Comparison of ENCODE assay signal across 21 cellular contexts in the genomic region with DNA sequence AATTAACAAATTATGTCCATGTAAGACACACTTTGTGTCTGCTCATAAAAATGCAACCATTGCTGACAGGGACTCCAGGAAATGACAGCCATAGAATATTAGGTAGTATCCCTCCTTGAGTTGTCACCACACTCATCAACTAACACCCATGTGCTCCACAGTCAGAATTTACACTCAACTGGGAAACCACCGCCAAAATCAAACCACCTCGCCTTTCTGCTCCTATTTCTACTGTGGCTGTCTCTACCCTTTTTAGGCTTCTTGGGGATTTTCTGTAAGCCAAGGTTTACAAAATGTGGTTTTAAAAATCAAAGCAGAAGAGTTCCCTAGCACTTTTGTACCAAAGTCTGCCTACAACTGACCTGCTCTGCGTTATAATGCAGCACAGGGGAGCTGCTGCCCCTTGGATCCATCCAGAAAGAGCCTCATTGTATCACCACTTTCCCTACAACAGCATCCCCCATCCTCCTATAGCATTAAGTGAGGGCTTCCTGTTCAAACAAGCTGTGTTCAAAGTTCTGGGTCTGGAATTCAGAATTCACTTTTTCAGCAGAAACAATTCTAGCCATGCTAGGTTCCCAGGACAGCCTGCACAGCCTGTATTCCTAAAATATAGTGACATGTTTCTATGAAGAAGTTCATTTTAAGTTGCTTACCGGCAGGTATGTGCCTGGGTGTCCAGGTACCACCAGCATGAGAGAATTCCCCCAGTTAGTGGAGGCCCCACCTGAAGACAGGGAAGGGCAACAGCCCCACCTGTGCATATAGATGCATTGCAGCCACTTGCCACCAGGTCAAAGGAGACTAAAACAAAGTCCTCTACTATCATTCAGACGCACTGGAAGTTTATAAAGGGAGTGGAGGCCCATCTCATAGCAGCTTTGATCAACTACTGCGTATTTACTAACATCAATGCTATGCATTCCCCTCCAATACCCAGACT.
DNase-seq lines count a peak whose midpoint lies in the region; TF ChIP-seq lines count a peak whose summit lies in the region.
"Had no signal": no experiment of that assay in that cellular context is flagged by ENCODE, and none has a peak within 500 bp of the region (broad histone marks: within the 10 kb centered on the region; RNA-seq: fewer than 3 reads in every experiment).

No MANE protein-coding gene starts in this region.

- POLR2A ChIA-PET in RWPE1 (lab: Yijun Ruan, JAX; ENCODE audit: low non-redundant PET) = no interaction called here

- H3K36me3 Mint-ChIP-seq in endodermal cell (ENCODE audit: low read depth) (no peaks in the 10 kb centered on the region), progenitor cell of endocrine pancreas (ENCODE audit: insufficient read depth) (no peaks in the 10 kb centered on the region)
- H3K36me3 Mint-ChIP-seq: CD14-positive monocyte had no signal

- H3K4me1 Mint-ChIP-seq in endodermal cell = peaks cover 18% of the 10 kb centered on the region
- H3K4me1 Mint-ChIP-seq in progenitor cell of endocrine pancreas (ENCODE audit: low read depth) = peaks cover 26% of the 10 kb centered on the region
- H3K4me1 Mint-ChIP-seq: B cell, CD14-positive monocyte had no signal

- H3K4me1 ChIP-seq in endodermal cell (ENCODE audit: control insufficient read depth, insufficient read depth, low read length) = no peaks in the 10 kb centered on the region
- H3K4me1 ChIP-seq: A549 had no signal

- H3K4me3 ChIP-seq in GM12865 (ENCODE audit: low read depth, low read length) = no peak overlapping the region
- no peak overlapping the region for H3K4me3 ChIP-seq in endodermal cell (ENCODE audit: low read length)
- no peak overlapping the region for H3K4me3 ChIP-seq in coronary artery
- H3K4me3 ChIP-seq: A549, GM23248, K562 had no signal

- no peak overlapping the region for H3K27ac ChIP-seq in endodermal cell (ENCODE audit: low read depth, low read length)
- no peak overlapping the region for H3K27ac ChIP-seq in RWPE1
- no peak overlapping the region for H3K27ac ChIP-seq in coronary artery
- H3K27ac ChIP-seq: A549, GM23248 had no signal

- H3K9me3 ChIP-seq in endodermal cell (ENCODE audit: control insufficient read depth, low read length) = no peaks in the 10 kb centered on the region
- H3K9me3 ChIP-seq: A549, SK-N-SH had no signal

- H3K9me3 Mint-ChIP-seq in endodermal cell (no peaks in the 10 kb centered on the region), progenitor cell of endocrine pancreas (ENCODE audit: low read depth) (no peaks in the 10 kb centered on the region)

- no peak overlapping the region for H3K4me3 Mint-ChIP-seq in endodermal cell
- no peak overlapping the region for H3K4me3 Mint-ChIP-seq in progenitor cell of endocrine pancreas (ENCODE audit: low read depth)
- H3K4me3 Mint-ChIP-seq: B cell, CD14-positive monocyte had no signal

- CTCF ChIA-PET in RWPE1 (lab: Yijun Ruan, JAX) = interaction anchor here (0.6 to 0.7 kb wide), 2 partner anchors 26 to 64 kb away, joined by 3 read pairs; no protein-coding TSS in a partner anchor

- 88 to 100% methylated on average over 4 to 6 of the region's 6 CpGs for WGBS in endodermal cell (ENCODE audit: insufficient coverage in 1 of 2, insufficient read length in 1 of 2), 2 experiments

- H3K27ac Mint-ChIP-seq in endodermal cell (no peak overlapping the region), progenitor cell of endocrine pancreas (peak overlapping the region; percentile 89)
- H3K27ac Mint-ChIP-seq: B cell had no signal

- H3K27me3 Mint-ChIP-seq in endodermal cell (ENCODE audit: insufficient read depth) = no peaks in the 10 kb centered on the region
- H3K27me3 Mint-ChIP-seq in progenitor cell of endocrine pancreas = no peaks in the 10 kb centered on the region

- peak; percentile 53 for DNase-seq in GM12865 (ENCODE audit: low read depth)
- DNase-seq in NCI-H69 (lab: John Stamatoyannopoulos, UW) = peak; percentile 64
- no peak for DNase-seq in endodermal cell
- no peak for DNase-seq in progenitor cell of endocrine pancreas (ENCODE audit: low spot score, unreplicated experiment)
- no peak for DNase-seq in RWPE1 (ENCODE audit: low spot score)
- no peak for DNase-seq in midbrain (lab: John Stamatoyannopoulos, UW)
- DNase-seq in coronary artery (ENCODE audit: low spot score) = no peak
- DNase-seq: EL, GF-D8, GM23248, NCI-H1092 treated with DMSO at 0.1 percent for 48 hours, NCI-H1436 treated with DMSO at 0.1 percent for 48 hours, NCI-H2029, NCI-H2227 treated with DMSO at 0.1 percent for 48 hours, NCI-H510A, SIG-M5, SK-N-SH had no signal

- no peak overlapping the region for H3K9ac ChIP-seq in endodermal cell (ENCODE audit: extremely low read depth, low read length, poor library complexity, severe bottlenecking)
- H3K9ac ChIP-seq: GM23248, SK-N-SH had no signal

- H3K36me3 ChIP-seq in endodermal cell (ENCODE audit: control insufficient read depth, insufficient read depth, low read length) = no peaks in the 10 kb centered on the region

- TF ChIP-seq CTCF in GM12865 (IDR thresholded peaks at IDR 0.05; ENCODE audit: insufficient read depth, low read depth, low read length, missing control alignments) (no peak), endodermal cell (conservative IDR thresholded peaks at IDR 0.05) (peak; percentile 35), progenitor cell of endocrine pancreas (IDR thresholded peaks at IDR 0.05; ENCODE audit: unreplicated experiment) (no peak), RWPE1 (conservative IDR thresholded peaks at IDR 0.05; ENCODE audit: low read depth) (no peak), coronary artery (IDR thresholded peaks at IDR 0.05) (no peak)

- H3K27me3 ChIP-seq in endodermal cell (ENCODE audit: control insufficient read depth, insufficient read depth, low read length, poor library complexity, severe bottlenecking) = no peaks in the 10 kb centered on the region

Comparison
In these comparisons a context has a peak if more than half of its experiments do, and no peak if none do; other contexts are left out.
1. DNase-seq: peak in GM12865 (single experiment) and NCI-H69 (single experiment); none in endodermal cell (single experiment), progenitor cell of endocrine pancreas (single experiment), RWPE1 (single experiment), midbrain (single experiment) and coronary artery (single experiment).